9 cellular contexts compared by ENCODE assay signal in the genomic region with DNA sequence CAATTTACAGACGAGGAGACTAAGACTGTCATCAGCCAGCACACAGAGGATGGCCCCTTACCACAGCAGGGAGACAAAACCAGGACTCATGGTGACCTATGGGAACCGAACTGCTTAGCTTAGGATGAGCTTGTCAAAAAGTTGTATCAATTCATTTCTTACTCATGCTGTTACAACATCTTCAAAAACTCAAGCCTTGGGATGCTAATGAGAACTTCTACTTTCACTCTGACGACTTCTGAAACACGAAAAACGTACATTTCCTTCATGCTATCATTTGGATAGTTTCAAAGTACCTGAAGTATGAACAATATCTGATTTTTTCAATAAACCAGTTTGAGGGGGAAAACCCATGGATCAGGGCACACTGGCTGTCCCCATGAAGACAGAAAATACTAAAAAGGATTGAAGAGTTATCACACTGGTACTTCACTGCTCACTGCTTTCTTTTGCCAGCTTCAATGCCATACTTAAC. TPM values are rescaled to one million over a fixed set of nuclear protein-coding genes. Genes with fewer than 3 reads are reported as not detected.
DNase-seq lines count a peak whose midpoint lies in the region; ATAC-seq and TF ChIP-seq lines count a peak whose summit lies in the region.
"Had no signal": no experiment of that assay in that cellular context is flagged by ENCODE, and none has a peak within 500 bp of the region (broad histone marks: within the 10 kb centered on the region; RNA-seq: fewer than 3 reads in every experiment).

No MANE protein-coding gene starts in this region.

- H3K27me3 ChIP-seq in SU-DHL-6 (ENCODE audit: low read length) (no peaks in the 10 kb centered on the region), thymus (ENCODE audit: control insufficient read depth, insufficient read depth) (no peaks in the 10 kb centered on the region), breast epithelium (no peaks in the 10 kb centered on the region), SJCRH30 (no peaks in the 10 kb centered on the region)
- H3K27me3 ChIP-seq: neutrophil had no signal

- intact Hi-C loops in breast epithelium (cut with DNase I; ENCODE audit: low total_unique reads): no loop called here

- no peak for TF ChIP-seq POLR2A in breast epithelium (IDR thresholded peaks at IDR 0.05)

- ATAC-seq in HG03025 (IDR thresholded peaks at IDR 0.05; ENCODE audit: low FRiP score, unreplicated experiment): peak; percentile 45

- peak overlapping the region; percentile 30 for H3K4me3 ChIP-seq in SU-DHL-6 (ENCODE audit: insufficient read depth, low read length, poor library complexity, severe bottlenecking)
- H3K4me3 ChIP-seq in thymus (ENCODE audit: low read length): no peak overlapping the region
- H3K4me3 ChIP-seq in breast epithelium: no peak overlapping the region
- H3K4me3 ChIP-seq in SJCRH30: no peak overlapping the region

- H4K20me1 ChIP-seq in SU-DHL-6 (ENCODE audit: low read depth, low read length): no peaks in the 10 kb centered on the region

- 95% methylated on average over 5 of the region's 5 CpGs for WGBS in thymus

- H3K79me2 ChIP-seq in SU-DHL-6 (ENCODE audit: insufficient read depth, low read length): no peaks in the 10 kb centered on the region

- H3K4me1 ChIP-seq in thymus (ENCODE audit: control insufficient read depth, insufficient read depth, low read length) (peaks cover 4% of the 10 kb centered on the region), breast epithelium (no peaks in the 10 kb centered on the region), SJCRH30 (peaks cover 4% of the 10 kb centered on the region)

- peak overlapping the region; percentile 17; the same call in 1 of the 2 replicates for H3K9ac ChIP-seq in SU-DHL-6 (ENCODE audit: low read length)

- H3K9me3 ChIP-seq in SU-DHL-6 (ENCODE audit: insufficient read depth, low read length) (no peaks in the 10 kb centered on the region), thymus (ENCODE audit: control insufficient read depth) (no peaks in the 10 kb centered on the region), breast epithelium (no peaks in the 10 kb centered on the region), SJCRH30 (replicated peaks) (no peaks in the 10 kb centered on the region)
- H3K9me3 ChIP-seq: neutrophil had no signal

- no peaks in the 10 kb centered on the region for H3K9me2 ChIP-seq in SU-DHL-6 (replicated peaks; ENCODE audit: insufficient read depth, low read length)

- H3F3A ChIP-seq in SU-DHL-6 (ENCODE audit: insufficient read depth): peaks cover 6% of the 10 kb centered on the region; the same call in 1 of the 2 replicates

- DNase-seq in stimulated activated CD4-positive, alpha-beta T cell treated with anti-CD3 and anti-CD28 coated beads, Interleukin-15, amount 100 ng/mL, for 24 hours: peak; percentile 44
- no peak for DNase-seq in stimulated activated CD4-positive, alpha-beta T cell treated with anti-CD3 and anti-CD28 coated beads, Interleukin-2, amount 100 ng/mL, for 48 hours
- DNase-seq in breast epithelium (ENCODE audit: low spot score in 2 of 2): no peak
- DNase-seq in SW 1271 (lab: John Stamatoyannopoulos, UW): no peak
- DNase-seq in SJCRH30: no peak

- peak overlapping the region; percentile 64 for H3K4me2 ChIP-seq in SU-DHL-6 (ENCODE audit: low read depth, low read length, poor library complexity, severe bottlenecking)

- TF ChIP-seq CTCF in SU-DHL-6 (IDR thresholded peaks at IDR 0.05; ENCODE audit: insufficient read depth, low read length, poor library complexity, severe bottlenecking) (no peak), breast epithelium (IDR thresholded peaks at IDR 0.05) (no peak)

- H3K36me3 ChIP-seq in SU-DHL-6 (ENCODE audit: low read length): no peaks in the 10 kb centered on the region
- H3K36me3 ChIP-seq in thymus (ENCODE audit: control insufficient read depth, insufficient read depth): no peaks in the 10 kb centered on the region
- no peaks in the 10 kb centered on the region for H3K36me3 ChIP-seq in breast epithelium
- no peaks in the 10 kb centered on the region for H3K36me3 ChIP-seq in SJCRH30
- H3K36me3 ChIP-seq: neutrophil had no signal

- no peak overlapping the region for H2AFZ ChIP-seq in SU-DHL-6 (ENCODE audit: low read depth, low read length, severe bottlenecking)

- H3K27ac ChIP-seq in SU-DHL-6 (ENCODE audit: low read depth, low read length): peak overlapping the region; percentile 67; the same call in 1 of the 2 replicates
- peak overlapping the region; percentile 55 for H3K27ac ChIP-seq in thymus (ENCODE audit: low read depth)
- no peak overlapping the region for H3K27ac ChIP-seq in breast epithelium
- H3K27ac ChIP-seq in SJCRH30: no peak overlapping the region
- H3K27ac ChIP-seq: neutrophil had no signal

RNA-seq across cellular contexts. Expression of gene HIVEP2, which starts 31.9 kb away (rescaled TPM):
- 11.6 TPM for polyA plus RNA-seq in thymus
- total RNA-seq in breast epithelium: 10 to 100 TPM; 20.6 to 25.0 (median 23.9) TPM
- total RNA-seq in SJCRH30 (2014; rRNA removed; shearing (Covaris generic)): 8.2 and 11.6 TPM in 2 replicates

Comparison
In these comparisons a context has a peak if more than half of its experiments do, and no peak if none do; other contexts are left out.
1. H3K27ac ChIP-seq: peak in SU-DHL-6 (single experiment) and thymus (single experiment); none in breast epithelium (0 of 2) and SJCRH30 (single experiment).